Comparison of ENCODE assay signal across 8 cellular contexts in the genomic region with DNA sequence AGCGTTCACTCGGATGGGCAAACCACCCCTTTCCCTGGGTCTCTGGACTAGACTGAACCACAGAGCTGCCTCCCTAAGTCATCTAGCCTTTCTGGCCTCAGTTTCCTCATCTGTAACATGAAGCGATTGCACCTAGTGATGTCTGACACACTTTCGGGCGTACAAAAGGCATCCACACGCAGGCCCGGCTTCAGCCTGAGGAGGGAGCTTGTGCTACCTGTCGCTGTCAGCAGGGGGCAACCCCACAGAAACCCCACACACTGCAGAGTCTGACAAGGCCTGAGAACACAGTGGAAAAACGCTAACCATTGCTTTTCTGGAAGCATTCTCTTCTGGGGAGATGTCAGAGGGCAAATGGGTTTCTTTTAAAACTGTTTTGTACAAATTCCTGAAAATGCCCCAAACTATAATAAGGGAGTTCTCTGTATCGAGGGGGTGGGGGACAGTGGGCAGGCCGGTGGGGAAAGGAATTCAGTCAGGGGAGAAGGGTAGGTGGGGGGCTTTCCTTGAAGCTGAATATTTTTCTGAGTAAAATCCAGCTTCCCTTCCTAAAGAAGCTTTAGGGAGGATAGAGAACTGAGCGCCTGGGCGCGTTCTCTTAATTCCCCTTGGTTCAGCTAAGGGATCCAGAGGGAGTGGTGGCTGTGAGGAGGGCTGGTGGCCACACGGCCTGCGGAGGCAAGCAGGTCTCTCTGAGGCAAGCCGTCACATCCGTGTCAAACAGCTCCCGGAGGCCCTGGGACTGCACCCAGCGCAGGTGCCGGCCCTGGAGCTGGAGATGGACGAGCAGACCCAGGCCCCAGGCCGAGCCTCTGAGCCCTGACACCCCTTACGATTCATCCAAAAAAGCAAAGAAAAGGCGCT. TPM values are rescaled to one million over a fixed set of nuclear protein-coding genes. Genes with fewer than 3 reads are reported as not detected.
DNase-seq lines count a peak whose midpoint lies in the region; ATAC-seq and TF ChIP-seq lines count a peak whose summit lies in the region.

No MANE protein-coding gene starts in this region.

- peaks cover 3% of the 10 kb centered on the region for H3K4me1 ChIP-seq in endodermal cell (ENCODE audit: control insufficient read depth, insufficient read depth, low read length)

- POLR2A ChIA-PET in activated CD4-positive, alpha-beta T cell treated with anti-CD3 and anti-CD28 coated beads, Interleukin-2, amount 10 ng/mL, durations not matched to agents 7 days and 5 days (lab: Charles Lee) = no interaction called here

- H3K9ac ChIP-seq in endodermal cell (ENCODE audit: extremely low read depth, low read length, poor library complexity, severe bottlenecking) = no peak overlapping the region

- H3K9me3 ChIP-seq in endodermal cell (ENCODE audit: control insufficient read depth, low read length) = no peaks in the 10 kb centered on the region

- peaks cover 7% of the 10 kb centered on the region for H3K27me3 Mint-ChIP-seq in activated CD4-positive, alpha-beta T cell treated with anti-CD3 and anti-CD28 coated beads, Interleukin-2, amount 10 ng/mL, durations not matched to agents 7 days and 5 days
- peaks cover 2% of the 10 kb centered on the region for H3K27me3 Mint-ChIP-seq in endodermal cell (ENCODE audit: insufficient read depth)
- peaks cover 3% of the 10 kb centered on the region for H3K27me3 Mint-ChIP-seq in mesothelial cell of epicardium (ENCODE audit: low read depth)

- TF ChIP-seq CTCF in endodermal cell (conservative IDR thresholded peaks at IDR 0.05) (peak; percentile 91), mesothelial cell of epicardium (IDR thresholded peaks at IDR 0.05; ENCODE audit: unreplicated experiment) (peak; percentile 68)

- H3K9me3 Mint-ChIP-seq in activated CD4-positive, alpha-beta T cell treated with anti-CD3 and anti-CD28 coated beads, Interleukin-2, amount 10 ng/mL, durations not matched to agents 7 days and 5 days = no peaks in the 10 kb centered on the region
- H3K9me3 Mint-ChIP-seq in endodermal cell (no peaks in the 10 kb centered on the region), mesothelial cell of epicardium (no peaks in the 10 kb centered on the region)

- ATAC-seq in HG02678 (IDR thresholded peaks at IDR 0.05; ENCODE audit: unreplicated experiment) = peak; percentile 91

- no peaks in the 10 kb centered on the region for H3K4me1 Mint-ChIP-seq in activated CD4-positive, alpha-beta T cell treated with anti-CD3 and anti-CD28 coated beads, Interleukin-2, amount 10 ng/mL, durations not matched to agents 7 days and 5 days
- H3K4me1 Mint-ChIP-seq in endodermal cell (peaks cover 9% of the 10 kb centered on the region), mesothelial cell of epicardium (peaks cover 23% of the 10 kb centered on the region)

- H3K4me3 Mint-ChIP-seq in activated CD4-positive, alpha-beta T cell treated with anti-CD3 and anti-CD28 coated beads, Interleukin-2, amount 10 ng/mL, durations not matched to agents 7 days and 5 days = no peak overlapping the region
- H3K4me3 Mint-ChIP-seq in endodermal cell (no peak overlapping the region), mesothelial cell of epicardium (peak overlapping the region; percentile 34)

- H3K36me3 ChIP-seq in endodermal cell (ENCODE audit: control insufficient read depth, insufficient read depth, low read length) = no peaks in the 10 kb centered on the region

- CTCF ChIA-PET in activated CD4-positive, alpha-beta T cell treated with anti-CD3 and anti-CD28 coated beads, Interleukin-2, amount 10 ng/mL, durations not matched to agents 7 days and 5 days (lab: Charles Lee) = interaction anchor here (1.0 to 1.5 kb wide), 8 partner anchors 9 to 397 kb away, joined by 3 to 5 read pairs (median 3); no protein-coding TSS in a partner anchor

- WGBS in endodermal cell (ENCODE audit: insufficient coverage in 1 of 2, insufficient read length in 1 of 2), 2 experiments = 82 to 89% methylated on average over 12 to 25 of the region's 25 CpGs

- H3K36me3 Mint-ChIP-seq in activated CD4-positive, alpha-beta T cell treated with anti-CD3 and anti-CD28 coated beads, Interleukin-2, amount 10 ng/mL, durations not matched to agents 7 days and 5 days (ENCODE audit: low read depth) = no peaks in the 10 kb centered on the region
- H3K36me3 Mint-ChIP-seq in endodermal cell (ENCODE audit: low read depth) (no peaks in the 10 kb centered on the region), mesothelial cell of epicardium (no peaks in the 10 kb centered on the region)

- no peaks in the 10 kb centered on the region for H3K27me3 ChIP-seq in endodermal cell (ENCODE audit: control insufficient read depth, insufficient read depth, low read length, poor library complexity, severe bottlenecking)

- no peak overlapping the region for H3K27ac ChIP-seq in endodermal cell (ENCODE audit: low read depth, low read length)
- no peak overlapping the region for H3K27ac ChIP-seq in substantia nigra (ENCODE audit: low read depth, low read length, poor library complexity, severe bottlenecking)

- no peak overlapping the region for H3K4me3 ChIP-seq in endodermal cell (ENCODE audit: low read length)

- peak; percentile 16 for DNase-seq in activated gamma-delta T cell treated with Interleukin-2 at 50 U/mL for 16 hours
- no peak for DNase-seq in activated gamma-delta T cell (lab: John Stamatoyannopoulos, UW)
- DNase-seq in NCI-H226 = peak; percentile 23
- peak; percentile 54 for DNase-seq in activated CD4-positive, alpha-beta T cell treated with anti-CD3 and anti-CD28 coated beads, Interleukin-2, amount 10 ng/mL, durations not matched to agents 7 days and 5 days
- peak; percentile 91 for DNase-seq in endodermal cell
- DNase-seq in mesothelial cell of epicardium (ENCODE audit: low spot score in 2 of 2, unreplicated experiment in 2 of 2) = peak in 1 of 2 experiments; percentile 61
- DNase-seq in substantia nigra (lab: John Stamatoyannopoulos, UW) = peak in 42 of 49 donors; percentile 2 to 64 (median 25)

- H3K27ac Mint-ChIP-seq in activated CD4-positive, alpha-beta T cell treated with anti-CD3 and anti-CD28 coated beads, Interleukin-2, amount 10 ng/mL, durations not matched to agents 7 days and 5 days = no peak overlapping the region
- H3K27ac Mint-ChIP-seq in endodermal cell (peak overlapping the region; percentile 69), mesothelial cell of epicardium (peak overlapping the region; percentile 94)

RNA-seq across cellular contexts. Expression of a gene that starts 0.6 kb away (rescaled TPM):
- not detected for total RNA-seq in activated CD4-positive, alpha-beta T cell treated with anti-CD3 and anti-CD28 coated beads, Interleukin-2, amount 10 ng/mL, durations not matched to agents 7 days and 5 days
- total RNA-seq in endodermal cell (not detected), mesothelial cell of epicardium (2.1 to 2.4 TPM (median 2.2 TPM) in 3 replicates)
- not detected for polyA plus RNA-seq in endodermal cell (2013, experiment 1 of 2)
- polyA plus RNA-seq in endodermal cell (2013, experiment 2 of 2) = not detected
